In genomic region chr5:78253201-78253600, GRCh38 we compare ENCODE assay signal across 36 cellular contexts.
"Had no signal": no experiment of that assay in that cellular context is flagged by ENCODE, and none has a peak within 500 bp of the region (broad histone marks: within the 10 kb centered on the region; RNA-seq: fewer than 3 reads in every experiment).

No MANE protein-coding gene starts in this region.

- H3K4me1 ChIP-seq: esophagus squamous epithelium, foreskin keratinocyte, gastrocnemius medialis had no signal

- H3K4me3 ChIP-seq: esophagus squamous epithelium, gastrocnemius medialis, heart left ventricle had no signal

- FAIRE-seq: bronchial epithelial cell, colon, endothelial cell of umbilical vein had no signal

- H3K4me3 Mint-ChIP-seq: activated B cell treated with CpG ODN at 0.5 μM for 24 hours; activated CD8-positive, alpha-beta T cell treated with anti-CD3 and anti-CD28 coated beads for 36 hours; activated naive CD8-positive, alpha-beta T cell; activated T-cell treated with anti-CD3 and anti-CD28 coated beads, Interleukin-2, amount 50 U/mL, for 4 hours; activated T-helper 17 cell treated with anti-CD3 and anti-CD28 coated beads, Interleukin-2, amount 50 U/mL, for 72 hours; central memory CD8-positive, alpha-beta T cell; effector memory CD8-positive, alpha-beta T cell; T-helper 17 cell; T-helper 2 cell treated with Interferon-gamma antibody and Interleukin-4, amounts not matched to agents 5 μg/mL and 100 μg/mL, for 36 hours had no signal

- H3K27ac ChIP-seq: brain microvascular endothelial cell, epithelial cell of prostate, esophagus squamous epithelium, foreskin keratinocyte, gastrocnemius medialis, heart left ventricle, WERI-Rb-1 had no signal

- DNase-seq: activated B cell treated with CpG ODN at 0.5 μM for 24 hours; activated CD4-positive, alpha-beta T cell treated with anti-CD3 and anti-CD28 coated beads for 48 hours; activated CD4-positive, alpha-beta T cell treated with anti-CD3 and anti-CD28 coated beads, Interleukin-2, amount 50 U/mL, for 1 hour; activated CD4-positive, alpha-beta T cell treated with anti-CD3 and anti-CD28 coated beads, Interleukin-2, amount 50 U/mL, for 48 hours; activated CD8-positive, alpha-beta memory T cell treated with anti-CD3 and anti-CD28 coated beads for 24 hours; activated CD8-positive, alpha-beta T cell treated with anti-CD3 and anti-CD28 coated beads for 36 hours; activated effector memory CD4-positive, alpha-beta T cell treated with Interleukin-2 at 50 U/mL for 16 hours; activated gamma-delta T cell treated with Interleukin-2 at 50 U/mL for 16 hours; activated naive CD4-positive, alpha-beta T cell treated with anti-CD3 and anti-CD28 coated beads, Interleukin-2, amount 50 U/mL, for 16 hours; activated naive CD4-positive, alpha-beta T cell treated with Interleukin-2 at 50 U/mL for 16 hours; activated T-cell treated with anti-CD3 and anti-CD28 coated beads, Interleukin-2, amount 50 U/mL, for 4 hours; amygdala; aorta; brain microvascular endothelial cell; cortex of kidney; dermis blood vessel endothelial cell; effector CD4-positive, alpha-beta T cell; effector memory CD8-positive, alpha-beta T cell; esophagus squamous epithelium; foreskin keratinocyte; gastrocnemius medialis; glutamatergic neuron; heart left ventricle; T-helper 1 cell; T-helper 17 cell; T1000; WERI-Rb-1 had no signal

- H3K27me3 ChIP-seq: brain microvascular endothelial cell, esophagus squamous epithelium, foreskin keratinocyte, gastrocnemius medialis, heart left ventricle had no signal

- H3K36me3 ChIP-seq: brain microvascular endothelial cell, gastrocnemius medialis had no signal

- H3K9me3 ChIP-seq: gastrocnemius medialis had no signal

- H3K27me3 Mint-ChIP-seq: activated B cell treated with CpG ODN at 0.5 μM for 24 hours; activated CD8-positive, alpha-beta T cell treated with anti-CD3 and anti-CD28 coated beads for 36 hours; activated naive CD8-positive, alpha-beta T cell; activated T-helper 17 cell treated with anti-CD3 and anti-CD28 coated beads, Interleukin-2, amount 50 U/mL, for 72 hours; central memory CD8-positive, alpha-beta T cell; effector memory CD8-positive, alpha-beta T cell; T-helper 17 cell had no signal

- H3K27ac Mint-ChIP-seq: activated B cell treated with CpG ODN at 0.5 μM for 24 hours; activated CD8-positive, alpha-beta T cell treated with anti-CD3 and anti-CD28 coated beads for 36 hours; activated naive CD8-positive, alpha-beta T cell; activated T-helper 17 cell treated with anti-CD3 and anti-CD28 coated beads, Interleukin-2, amount 50 U/mL, for 72 hours; effector memory CD8-positive, alpha-beta T cell; T-helper 17 cell; T-helper 2 cell treated with Interferon-gamma antibody and Interleukin-4, amounts not matched to agents 5 μg/mL and 100 μg/mL, for 36 hours had no signal

- H3K9me3 Mint-ChIP-seq: effector memory CD8-positive, alpha-beta T cell had no signal

- ATAC-seq: activated CD4-positive, CD25-positive, alpha-beta regulatory T cell treated with anti-CD3 and anti-CD28 coated beads, Interleukin-2, amount 50 U/mL, for 24 hours; activated CD8-positive, alpha-beta T cell treated with anti-CD3 and anti-CD28 coated beads for 36 hours; activated T-cell treated with anti-CD3 and anti-CD28 coated beads, Interleukin-2, amount 50 U/mL, for 4 hours; activated T-helper 17 cell treated with anti-CD3 and anti-CD28 coated beads, Interleukin-2, amount 50 U/mL, for 72 hours; effector memory CD8-positive, alpha-beta T cell; foreskin keratinocyte; gastrocnemius medialis; heart left ventricle; T-helper 17 cell had no signal
